8 cellular contexts compared by ENCODE assay signal in the genomic region with DNA sequence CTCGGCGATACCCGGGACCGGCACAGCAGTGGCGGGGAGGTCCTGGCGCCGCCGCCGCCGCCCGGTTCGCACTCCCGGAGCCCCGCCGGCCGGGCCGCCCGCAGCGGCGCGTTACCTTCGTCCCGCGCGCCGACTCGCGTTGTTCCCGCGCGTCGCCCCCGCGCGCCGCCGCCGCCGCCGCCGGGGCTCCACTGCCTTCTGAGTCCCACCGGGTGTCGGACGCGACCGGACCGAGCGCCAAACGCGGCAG. TPM values are rescaled to one million over a fixed set of nuclear protein-coding genes. Genes with fewer than 3 reads are reported as not detected.
A peak's percentile ranks its signal among the peaks of the same experiment; 100 is the strongest.
DNase-seq lines count a peak whose midpoint lies in the region; ATAC-seq, FAIRE-seq and TF ChIP-seq lines count a peak whose summit lies in the region.

TSS of gene EZH2 (minus strand) at position 243 of the 250 bp plus-strand sequence. CDS start 36,993 bp downstream, outside the sequence.

- ATAC-seq in Right ventricle myocardium inferior, result peak; percentile 1
- no peak for ATAC-seq in Right ventricle myocardium superior (ENCODE audit: poor library complexity)

- H3K9ac ChIP-seq in HUES6 (ENCODE audit: low read length), result peak within 1 kb of the TSS; percentile 99

- H3K36me3 ChIP-seq in HUES6 (ENCODE audit: control insufficient read depth, insufficient read depth, low read length) (no peaks in the 10 kb centered on the region), bronchial epithelial cell (ENCODE audit: control insufficient read depth, insufficient read depth, low read length) (no peaks in the 10 kb centered on the region)

- H3K4me3 ChIP-seq in HUES6 (ENCODE audit: low read depth, low read length) (peak within 1 kb of the TSS; percentile 77), bronchial epithelial cell (ENCODE audit: low read depth, low read length) (peak within 1 kb of the TSS; percentile 93), mononuclear cell (ENCODE audit: low read length) (peak within 1 kb of the TSS; percentile 71)

- intact Hi-C loops in Right ventricle myocardium inferior (cut with DNase I) (loop anchor here (5.0 kb wide), 2 partner anchors 58 to 78 kb away; no protein-coding TSS in a partner anchor), Right ventricle myocardium superior (cut with DNase I) (loop anchor here (2.0 to 10.0 kb wide), 2 partner anchors 57 to 81 kb away; no protein-coding TSS in a partner anchor)

- H3K9me3 ChIP-seq in HUES6 (ENCODE audit: control insufficient read depth, insufficient read depth, low read depth, low read length), result no peaks in the 10 kb centered on the region
- H3K9me3 ChIP-seq in mononuclear cell (ENCODE audit: low read depth, low read length), result no peaks in the 10 kb centered on the region

- no peak for FAIRE-seq in bronchial epithelial cell (lab: Jason Lieb, UNC)

- DNase-seq in Right ventricle myocardium inferior (ENCODE audit: missing footprints), result no peak
- DNase-seq in Right ventricle myocardium superior, result no peak
- DNase-seq in bronchial epithelial cell (ENCODE audit: low read depth), result no peak
- no peak for DNase-seq in NCI-H187 (lab: John Stamatoyannopoulos, UW)
- no peak for DNase-seq in stimulated activated naive CD4-positive, alpha-beta T cell (lab: John Stamatoyannopoulos, UW)
- DNase-seq in NOMO-1 (lab: John Stamatoyannopoulos, UW; ENCODE audit: unreplicated experiment in 2 of 2), result no peak

- TF ChIP-seq CTCF in bronchial epithelial cell (IDR thresholded peaks at IDR 0.05; ENCODE audit: insufficient read depth, low read length, severe bottlenecking), result no peak

- H3K27me3 ChIP-seq in HUES6 (ENCODE audit: control insufficient read depth, insufficient read depth, low read length), result no peaks in the 10 kb centered on the region
- H3K27me3 ChIP-seq in bronchial epithelial cell (ENCODE audit: control insufficient read depth, insufficient read depth, low read length), result no peaks in the 10 kb centered on the region
- H3K27me3 ChIP-seq in mononuclear cell (ENCODE audit: insufficient read depth, low read length), result no peaks in the 10 kb centered on the region

- 0 out of 2 replicates have a peak, but pooled peaks cover 4% of the 10 kb centered on the region for H3K4me1 ChIP-seq in HUES6 (ENCODE audit: control insufficient read depth, insufficient read depth, low read length)
- peaks cover 9% of the 10 kb centered on the region for H3K4me1 ChIP-seq in mononuclear cell (ENCODE audit: insufficient read depth, low read length)

- peak within 1 kb of the TSS; percentile 98 for H3K27ac ChIP-seq in HUES6 (ENCODE audit: low read depth, low read length)

RNA-seq across cellular contexts. Expression of gene EZH2, which starts in this region (rescaled TPM):
- total RNA-seq in Right ventricle myocardium inferior (1.2 TPM), Right ventricle myocardium superior (1.1 TPM), bronchial epithelial cell (6.6 and 10.9 TPM in 2 replicates), mononuclear cell (20.4 TPM)
